9 cellular contexts compared by ENCODE assay signal in the genomic region with DNA sequence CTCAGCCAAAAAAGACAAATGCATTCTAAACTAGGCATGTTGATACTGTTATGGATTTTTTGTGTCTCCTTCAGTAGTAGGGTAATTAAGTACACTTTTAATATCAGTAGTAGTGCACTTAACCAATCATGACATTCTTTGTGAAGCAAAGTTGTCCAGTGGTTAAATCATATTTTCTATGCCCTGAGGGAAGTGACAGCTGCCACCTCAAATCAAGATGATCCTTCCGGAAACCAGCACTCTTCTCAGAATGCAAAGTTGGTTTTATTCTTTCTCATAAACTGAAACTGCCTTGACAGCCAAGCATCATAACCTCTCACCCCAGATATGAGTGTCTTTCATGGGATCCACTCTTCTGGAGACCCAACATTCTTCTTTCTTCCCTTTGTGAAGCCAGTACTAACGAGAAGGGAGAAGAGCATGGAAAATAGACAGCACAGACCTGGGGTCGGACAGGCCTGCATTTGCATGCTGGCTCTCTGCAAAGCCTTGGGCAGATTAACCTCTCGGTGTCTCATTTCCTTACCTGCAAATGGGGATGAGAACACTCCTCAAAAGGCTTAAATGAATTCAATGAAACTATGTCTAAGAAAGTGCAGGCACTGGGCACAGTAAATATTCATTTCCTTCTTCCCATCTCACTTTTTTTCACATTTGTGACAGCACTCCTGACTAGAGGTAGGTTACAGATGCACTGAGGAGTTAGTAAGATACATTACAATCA. TPM values are rescaled to one million over a fixed set of nuclear protein-coding genes. Genes with fewer than 3 reads are reported as not detected.
A peak's percentile ranks its signal among the peaks of the same experiment; 100 is the strongest.
DNase-seq lines count a peak whose midpoint lies in the region; ATAC-seq, FAIRE-seq and TF ChIP-seq lines count a peak whose summit lies in the region.
"Had no signal": no experiment of that assay in that cellular context is flagged by ENCODE, and none has a peak within 500 bp of the region (broad histone marks: within the 10 kb centered on the region; RNA-seq: fewer than 3 reads in every experiment).

No MANE protein-coding gene starts in this region.

- H4K20me1 ChIP-seq in KMS-11 (ENCODE audit: insufficient read depth) = 0 out of 2 replicates have a peak, but pooled peaks cover 8% of the 10 kb centered on the region
- H4K20me1 ChIP-seq in keratinocyte (ENCODE audit: control insufficient read depth, extremely low read depth, insufficient read depth, low read length) = peaks cover 2% of the 10 kb centered on the region

- H3K36me3 ChIP-seq in KMS-11 (ENCODE audit: insufficient read depth) (no peaks in the 10 kb centered on the region), keratinocyte (ENCODE audit: control insufficient read depth in 2 of 2, extremely low read depth in 1 of 2, insufficient read depth in 2 of 2, low read length in 2 of 2) (peaks cover under 1 to 4% of the 10 kb centered on the region in 2 experiments)

- no peaks in the 10 kb centered on the region for H3K9me1 ChIP-seq in keratinocyte (ENCODE audit: control insufficient read depth, extremely low read depth, insufficient read depth, low read length)

- H3K27ac Mint-ChIP-seq in chondrocyte (ENCODE audit: unreplicated experiment) = no peak overlapping the region

- ATAC-seq in GM18511 (IDR thresholded peaks at IDR 0.05; ENCODE audit: unreplicated experiment) (peak; percentile 89), GM21576 (IDR thresholded peaks at IDR 0.05; ENCODE audit: unreplicated experiment) (peak; percentile 65)

- H3K4me2 ChIP-seq in KMS-11 (peak overlapping the region; percentile 96), keratinocyte (ENCODE audit: control insufficient read depth, extremely low read depth, insufficient read depth, low read depth, low read length) (peak overlapping the region; percentile 30)

- H3K36me3 Mint-ChIP-seq in chondrocyte (ENCODE audit: low read depth) = peaks cover 8% of the 10 kb centered on the region

- H3K9ac ChIP-seq in KMS-11 (no peak overlapping the region), keratinocyte (ENCODE audit: control insufficient read depth, extremely low read depth, insufficient read depth, low read length) (no peak overlapping the region)

- dilution Hi-C loops in keratinocyte (cut with MboI; ENCODE audit: extremely low pct_ligation_motif_present, low sequenced_read_pairs) = no loop called here

- no peak overlapping the region for H2AFZ ChIP-seq in KMS-11 (ENCODE audit: low read depth)
- no peak overlapping the region for H2AFZ ChIP-seq in keratinocyte (ENCODE audit: control insufficient read depth, low read length)

- DNase-seq in keratinocyte (ENCODE audit: low read depth, low spot score) (no peak), mesenteric fat pad (ENCODE audit: low spot score) (no peak), chondrocyte (ENCODE audit: low spot score) (no peak), DMS153 treated with DMSO at 0.1 percent for 48 hours (lab: John Stamatoyannopoulos, UW; ENCODE audit: unreplicated experiment) (no peak), posterior cingulate gyrus (no peak)

- H3K4me1 ChIP-seq in KMS-11 (ENCODE audit: low read depth, poor library complexity, severe bottlenecking) = peaks cover 45% of the 10 kb centered on the region
- H3K4me1 ChIP-seq in keratinocyte (ENCODE audit: control insufficient read depth, extremely low read depth, insufficient read depth, low read length) = peaks cover 41% of the 10 kb centered on the region

- peaks cover 14% of the 10 kb centered on the region for H3K9me3 Mint-ChIP-seq in chondrocyte (ENCODE audit: low read depth)

- intact Hi-C loops in posterior cingulate gyrus (cut with DNase I) = no loop called here

- no peak overlapping the region for H3K4me3 ChIP-seq in KMS-11 (IDR thresholded peaks at IDR 0.05; ENCODE audit: insufficient read depth, low read depth, low read length)
- peak overlapping the region in 1 of 3 experiments; percentile 4 for H3K4me3 ChIP-seq in keratinocyte (ENCODE audit: control insufficient read depth in 2 of 3, extremely low read depth in 1 of 3, insufficient read depth in 2 of 3, low read depth in 1 of 3, low read length in 3 of 3)

- H3K4me1 Mint-ChIP-seq in chondrocyte (ENCODE audit: low read depth) = peaks cover 32% of the 10 kb centered on the region

- no peaks in the 10 kb centered on the region for H3K27me3 Mint-ChIP-seq in chondrocyte (ENCODE audit: low read depth)

- H3K79me2 ChIP-seq in KMS-11 (ENCODE audit: insufficient read depth, low read depth) = peaks cover 74% of the 10 kb centered on the region
- peaks cover 84% of the 10 kb centered on the region for H3K79me2 ChIP-seq in keratinocyte (ENCODE audit: control insufficient read depth, insufficient read depth, low read length)

- H3K27ac ChIP-seq in KMS-11 = peak overlapping the region; percentile 67
- peak overlapping the region; percentile 71 for H3K27ac ChIP-seq in keratinocyte (ENCODE audit: control insufficient read depth, insufficient read depth, low read length)

- no peak for FAIRE-seq in keratinocyte (lab: Jason Lieb, UNC)
- FAIRE-seq: islet of Langerhans had no signal

- no peaks in the 10 kb centered on the region for H3K27me3 ChIP-seq in KMS-11 (ENCODE audit: insufficient read depth, low read depth)
- no peaks in the 10 kb centered on the region for H3K27me3 ChIP-seq in keratinocyte (ENCODE audit: control insufficient read depth, extremely low read depth, insufficient read depth, low read length)

- no peaks in the 10 kb centered on the region for H3K9me3 ChIP-seq in keratinocyte (ENCODE audit: control insufficient read depth, low read depth, low read length)

- H3K4me3 Mint-ChIP-seq in chondrocyte (ENCODE audit: unreplicated experiment) = no peak overlapping the region

- TF ChIP-seq CTCF in KMS-11 (conservative IDR thresholded peaks at IDR 0.05; ENCODE audit: low read depth, low read length) (no peak), keratinocyte (optimal IDR thresholded peaks at IDR 0.05 in 1 of 3, IDR thresholded peaks at IDR 0.05 in 1 of 3, conservative IDR thresholded peaks at IDR 0.05 in 1 of 3; ENCODE audit: extremely low read depth in 1 of 3, insufficient read depth in 2 of 3, low read length in 3 of 3) (no peak), chondrocyte (IDR thresholded peaks at IDR 0.05) (no peak)

RNA-seq across cellular contexts. Expression of gene AAGAB, which starts 13.2 kb away (rescaled TPM):
- 59.5 to 82.7 TPM (median 62.0 TPM) in 3 replicates for polyA plus RNA-seq in keratinocyte
- polyA plus RNA-seq in keratinocyte (2011; ENCODE audit: low read depth) = 76.0 TPM
- polyA plus RNA-seq in keratinocyte (2011; cell fraction: cytosol; rRNA removed) = 50.9 and 94.7 TPM in 2 replicates
- polyA plus RNA-seq in keratinocyte (2011; cell fraction: nucleus; rRNA removed) = 42.8 and 48.0 TPM in 2 replicates
- 44.3 and 46.8 TPM in 2 replicates for polyA plus RNA-seq in keratinocyte (2012; ENCODE audit: low replicate concordance)
- 41.1 to 99.2 TPM (median 96.8 TPM) in 3 replicates for polyA minus RNA-seq in keratinocyte
- polyA minus RNA-seq in keratinocyte (2011; cell fraction: cytosol; rRNA and poly(A)+ RNA removed) = 56.2 TPM
- 27.1 and 47.3 TPM in 2 replicates for polyA minus RNA-seq in keratinocyte (2011; cell fraction: nucleus; rRNA and poly(A)+ RNA removed)
- total RNA-seq in mesenteric fat pad (26.1 TPM), chondrocyte (30.8 to 32.2 TPM (median 32.0 TPM) in 3 replicates)

RNA-seq across cellular contexts. Expression of gene IQCH, which starts 13.3 kb away (rescaled TPM):
- 2.2 to 3.0 TPM (median 2.6 TPM) in 3 replicates for polyA plus RNA-seq in keratinocyte
- 1.3 TPM for polyA plus RNA-seq in keratinocyte (2011; ENCODE audit: low read depth)
- polyA plus RNA-seq in keratinocyte (2011; cell fraction: cytosol; rRNA removed) = 1.7 and 2.4 TPM in 2 replicates
- polyA plus RNA-seq in keratinocyte (2011; cell fraction: nucleus; rRNA removed) = 3.0 and 3.6 TPM in 2 replicates
- polyA plus RNA-seq in keratinocyte (2012; ENCODE audit: low replicate concordance) = 1.3 and 1.6 TPM in 2 replicates
- polyA minus RNA-seq in keratinocyte = 3.5 to 7.9 TPM (median 6.8 TPM) in 3 replicates
- polyA minus RNA-seq in keratinocyte (2011; cell fraction: cytosol; rRNA and poly(A)+ RNA removed) = 2.5 TPM
- polyA minus RNA-seq in keratinocyte (2011; cell fraction: nucleus; rRNA and poly(A)+ RNA removed) = 4.3 and 15.1 TPM in 2 replicates
- 0.45 TPM for total RNA-seq in mesenteric fat pad
- total RNA-seq in chondrocyte = 1.00 to 1.4 TPM (median 1.0 TPM) in 3 replicates
